ENCODE assay signal across 34 cellular contexts in the genomic region with DNA sequence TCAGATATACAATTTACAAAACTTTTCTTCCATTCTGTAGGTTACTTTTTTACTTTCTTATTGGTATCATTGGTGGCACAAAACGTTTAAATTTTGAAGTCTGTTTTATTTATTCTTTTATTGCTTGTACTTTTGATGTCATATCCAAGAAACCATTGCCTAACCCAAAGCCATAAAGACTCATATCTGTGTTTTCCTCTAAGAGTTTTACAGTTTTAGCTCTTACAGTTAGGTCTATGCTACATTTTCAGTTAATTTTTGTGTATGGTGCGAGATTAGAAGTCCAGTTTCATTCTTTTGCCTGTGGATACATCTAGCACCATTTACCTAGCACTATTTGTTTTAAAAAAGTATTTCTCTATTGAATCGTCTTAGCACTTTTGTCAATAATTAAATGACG. TPM values are rescaled to one million over a fixed set of nuclear protein-coding genes. Genes with fewer than 3 reads are reported as not detected.
"Had no signal": no experiment of that assay in that cellular context is flagged by ENCODE, and none has a peak within 500 bp of the region (broad histone marks: within the 10 kb centered on the region; RNA-seq: fewer than 3 reads in every experiment).

No MANE protein-coding gene starts in this region.

- H3K27me3 ChIP-seq: MG63, SJCRH30 had no signal

- FAIRE-seq: RCC 7860 had no signal

- H3K4me3 ChIP-seq: MG63, PC-9, SJCRH30, SK-N-MC had no signal

- DNase-seq: Kasumi-1, MG63, NCI-H1048, NCI-H1417, NCI-H1436, NCI-H146, NCI-H1694, NCI-H187, NCI-H1930, NCI-H2029 treated with DMSO at 0.1 percent for 48 hours, NCI-H2081 treated with DMSO at 0.1 percent for 48 hours, NCI-H2107, NCI-H2171, NCI-H2227 treated with DMSO at 0.1 percent for 48 hours, NCI-H345, NCI-H446, NCI-H510A treated with DMSO at 0.1 percent for 48 hours, NCI-H524 treated with DMSO at 0.1 percent for 48 hours, NCI-H526 treated with DMSO at 0.1 percent for 48 hours, PC-9, SHP77, SIG-M5, SJCRH30, T-cell had no signal

- ATAC-seq: Panc1, Right ventricle myocardium inferior, SK-N-SH treated with all-trans-retinoic acid at 6 μM for 48 hours, T-cell had no signal

- H3K27ac ChIP-seq: PC-9, RWPE1, SJCRH30, SK-N-MC had no signal

- H3K4me1 ChIP-seq: SJCRH30 had no signal

- H3K9me3 ChIP-seq: MG63, SJCRH30 had no signal

- H3K36me3 ChIP-seq: MG63, SJCRH30 had no signal

RNA-seq across cellular contexts. Expression of a gene that starts 53.7 kb away (rescaled TPM):
- total RNA-seq: M059J, NCI-H460, RPMI7951, SJCRH30, SK-MEL-5 had no signal
